22 cellular contexts compared by ENCODE assay signal in genomic region chr4:154313004-154313587, GRCh38.
"Had no signal": no experiment of that assay in that cellular context is flagged by ENCODE, and none has a peak within 500 bp of the region (broad histone marks: within the 10 kb centered on the region; RNA-seq: fewer than 3 reads in every experiment).

No MANE protein-coding gene starts in this region.

- H3K27ac ChIP-seq: coronary artery, hepatocyte, neutrophil, ovary, prostate gland, tibial artery had no signal

- H3K4me3 ChIP-seq: coronary artery, hepatocyte, ovary, prostate gland, tibial artery had no signal

- H3K9me3 ChIP-seq: neutrophil, ovary, prostate gland, tibial artery had no signal

- H3K27me3 ChIP-seq: hepatocyte, neutrophil, ovary, tibial artery had no signal

- ATAC-seq: left ventricle myocardium superior; natural killer cell treated with Interleukin-12 subunit alpha and Interleukin-12 subunit beta and Interleukin-15 and Interleukin-18, amount 100 ng/mL, for 72 hours; right cardiac atrium; stimulated activated effector memory CD8-positive, alpha-beta T cell treated with anti-CD3 and anti-CD28 coated beads, Interleukin-12 subunit alpha, Interleukin-12 subunit beta, amount 100 ng/mL, for 72 hours; stimulated activated naive CD8-positive, alpha-beta T cell treated with anti-CD3 and anti-CD28 coated beads, Interleukin-15, amount 100 ng/mL, for 72 hours had no signal

- H2AFZ ChIP-seq: hepatocyte had no signal

- H3K79me2 ChIP-seq: hepatocyte had no signal

- DNase-seq: activated CD4-positive, alpha-beta T cell treated with anti-CD3 and anti-CD28 coated beads for 4 hours; activated CD4-positive, alpha-beta T cell treated with anti-CD3 and anti-CD28 coated beads, Interleukin-2, amount 50 U/mL, for 48 hours; activated CD4-positive, CD25-positive, alpha-beta regulatory T cell; activated CD8-positive, alpha-beta memory T cell treated with anti-CD3 and anti-CD28 coated beads, Interleukin-2, amount 50 U/mL, for 48 hours; activated naive CD4-positive, alpha-beta T cell treated with Interleukin-2 at 50 U/mL for 16 hours; activated naive CD8-positive, alpha-beta T cell treated with anti-CD3 and anti-CD28 coated beads, Interleukin-2, amount 10 ng/mL, durations not matched to agents 7 days and 5 days; activated T-cell treated with anti-CD3 and anti-CD28 coated beads, Interleukin-2, amount 50 U/mL, for 48 hours; cerebellar nuclear complex; foreskin melanocyte; left ventricle myocardium superior; mammary epithelial cell; ovary; right cardiac atrium; stimulated activated CD4-positive, alpha-beta T cell treated with anti-CD3 and anti-CD28 coated beads, Interleukin-1b, Interleukin-23, amount 100 ng/mL, for 48 hours; stimulated activated naive CD8-positive, alpha-beta T cell treated with anti-CD3 and anti-CD28 coated beads, Interleukin-15, amount 100 ng/mL, for 72 hours; tibial artery had no signal

- H3K36me3 ChIP-seq: neutrophil, ovary, prostate gland, tibial artery had no signal

- H3K4me1 ChIP-seq: prostate gland, tibial artery had no signal

- H3K4me2 ChIP-seq: hepatocyte had no signal
